9 cellular contexts compared by ENCODE assay signal in genomic region chr19:1864480-1865171, GRCh38. TPM values are rescaled to one million over a fixed set of nuclear protein-coding genes. Genes with fewer than 3 reads are reported as not detected.
DNase-seq lines count a peak whose midpoint lies in the region; ATAC-seq, FAIRE-seq and TF ChIP-seq lines count a peak whose summit lies in the region.
"Had no signal": no experiment of that assay in that cellular context is flagged by ENCODE, and none has a peak within 500 bp of the region (broad histone marks: within the 10 kb centered on the region; RNA-seq: fewer than 3 reads in every experiment).

No MANE protein-coding gene starts in this region.

- no peaks in the 10 kb centered on the region for H3K9me3 ChIP-seq in HUES48 (ENCODE audit: control insufficient read depth, insufficient read depth, low read length)
- H3K9me3 ChIP-seq in kidney (ENCODE audit: control insufficient read depth in 1 of 2, low read length in 2 of 2) = no peaks in the 10 kb centered on the region

- FAIRE-seq in kidney (lab: Jason Lieb, UNC) = no peak
- FAIRE-seq: TTC549 had no signal

- TF ChIP-seq CTCF in BJ (IDR thresholded peaks at IDR 0.05; ENCODE audit: insufficient read depth, low read depth, low read length) (peak; percentile 72), kidney (IDR thresholded peaks at IDR 0.05; ENCODE audit: borderline replicate concordance, extremely low read depth, insufficient read depth) (peak; percentile 76)

- intact Hi-C loops in kidney (cut with DNase I) = no loop called here

- peak overlapping the region; percentile 76 for H3K4me3 Mint-ChIP-seq in T-helper 2 cell treated with Interferon-gamma antibody and Interleukin-4, amounts not matched to agents 5 μg/mL and 100 μg/mL, for 36 hours

- no peaks in the 10 kb centered on the region for H3K27me3 ChIP-seq in BJ (ENCODE audit: control insufficient read depth, insufficient read depth, low read length)
- peaks cover 16% of the 10 kb centered on the region for H3K27me3 ChIP-seq in HUES48 (ENCODE audit: control insufficient read depth, insufficient read depth, low read length)

- CTCF ChIA-PET in BJ (lab: Yijun Ruan, JAX) = interaction anchor here (0.8 to 1.6 kb wide), 7 partner anchors 11 to 41 kb away, joined by 3 to 8 read pairs (median 4); no protein-coding TSS in a partner anchor

- H3K27me3 Mint-ChIP-seq in T-helper 2 cell treated with Interferon-gamma antibody and Interleukin-4, amounts not matched to agents 5 μg/mL and 100 μg/mL, for 36 hours (ENCODE audit: low read depth) = no peaks in the 10 kb centered on the region

- POLR2A ChIA-PET in BJ (lab: Charles Lee) = no interaction called here

- H3K4me1 ChIP-seq in HUES48 (ENCODE audit: control insufficient read depth, insufficient read depth, low read length) (peaks cover 14% of the 10 kb centered on the region; the same call in 1 of the 2 replicates), kidney (ENCODE audit: control insufficient read depth in 1 of 2, insufficient read depth in 1 of 2, low read depth in 1 of 2, low read length in 2 of 2) (peaks cover 2 to 16% of the 10 kb centered on the region in 2 donors)

- H3K27ac Mint-ChIP-seq in T-helper 2 cell treated with Interferon-gamma antibody and Interleukin-4, amounts not matched to agents 5 μg/mL and 100 μg/mL, for 36 hours = peak overlapping the region; percentile 75

- H3K36me3 Mint-ChIP-seq in T-helper 2 cell treated with Interferon-gamma antibody and Interleukin-4, amounts not matched to agents 5 μg/mL and 100 μg/mL, for 36 hours (ENCODE audit: low read depth) = peaks cover 4% of the 10 kb centered on the region

- ATAC-seq in GM18873 (IDR thresholded peaks at IDR 0.05; ENCODE audit: low FRiP score, unreplicated experiment) = peak; percentile 30
- no peak for ATAC-seq in HG02884 (IDR thresholded peaks at IDR 0.05; ENCODE audit: unreplicated experiment)

- H3K27ac ChIP-seq in HUES48 (ENCODE audit: low read depth, low read length) = peak overlapping the region; percentile 98
- H3K27ac ChIP-seq in kidney (ENCODE audit: low read depth in 2 of 2, low read length in 2 of 2) = peak overlapping the region; percentile 74 to 88

- no peaks in the 10 kb centered on the region; the same call in 1 of the 2 replicates for H3K36me3 ChIP-seq in BJ (ENCODE audit: control insufficient read depth, insufficient read depth, low read length)
- no peaks in the 10 kb centered on the region for H3K36me3 ChIP-seq in HUES48 (ENCODE audit: control insufficient read depth, insufficient read depth, low read length)
- no peaks in the 10 kb centered on the region for H3K36me3 ChIP-seq in kidney (ENCODE audit: control insufficient read depth in 1 of 2, insufficient read depth in 2 of 2, low read length in 2 of 2)

- no peaks in the 10 kb centered on the region for H3K9me3 Mint-ChIP-seq in T-helper 2 cell treated with Interferon-gamma antibody and Interleukin-4, amounts not matched to agents 5 μg/mL and 100 μg/mL, for 36 hours

- peak overlapping the region; percentile 94 for H3K9ac ChIP-seq in HUES48 (ENCODE audit: low read depth, low read length)
- peak overlapping the region; percentile 55 to 61 for H3K9ac ChIP-seq in kidney (ENCODE audit: low read length in 2 of 2)

- DNase-seq in BJ (ENCODE audit: low read depth) (no peak), kidney (peak; percentile 92)
- DNase-seq in T-helper 2 cell treated with Interferon-gamma antibody and Interleukin-4, amounts not matched to agents 5 μg/mL and 100 μg/mL, for 36 hours (ENCODE audit: low spot score) = peak; percentile 75
- DNase-seq in central memory CD4-positive, alpha-beta T cell = peak; percentile 31
- DNase-seq in stimulated activated CD4-positive, alpha-beta T cell treated with anti-CD3 and anti-CD28 coated beads, Interleukin-1b, Interleukin-23, amount 100 ng/mL, for 4 hours (ENCODE audit: low read depth in 2 of 2) = peak; percentile 39 to 60

- peaks cover 12% of the 10 kb centered on the region for H3K4me1 Mint-ChIP-seq in T-helper 2 cell treated with Interferon-gamma antibody and Interleukin-4, amounts not matched to agents 5 μg/mL and 100 μg/mL, for 36 hours (ENCODE audit: low read depth)

- H3K4me3 ChIP-seq in BJ (ENCODE audit: low read depth, low read length) = peak overlapping the region; percentile 86
- H3K4me3 ChIP-seq in HUES48 (ENCODE audit: low read depth, low read length) = peak overlapping the region; percentile 71
- peak overlapping the region; percentile 38 to 60 for H3K4me3 ChIP-seq in kidney (ENCODE audit: low read length in 2 of 2)

RNA-seq across cellular contexts. Expression of gene KLF16, which starts 1.2 kb away (rescaled TPM):
- 3.7 and 5.7 TPM in 2 replicates for polyA plus RNA-seq in BJ (2011; rRNA removed)
- 2.3 and 3.2 TPM in 2 replicates for polyA minus RNA-seq in BJ (2011; rRNA and poly(A)+ RNA removed)
- 22.2 TPM for total RNA-seq in kidney
- polyA plus RNA-seq in kidney (ENCODE audit: insufficient read depth, low read depth, low replicate concordance) = 10.4 TPM

RNA-seq across cellular contexts. Expression of gene REXO1, which starts 16.3 kb away (rescaled TPM):
- polyA plus RNA-seq in BJ (2011; rRNA removed) (4.6 and 11.0 TPM in 2 replicates), kidney (ENCODE audit: insufficient read depth, low read depth, low replicate concordance) (12.1 TPM)
- polyA minus RNA-seq in BJ (2011; rRNA and poly(A)+ RNA removed) = 10.8 and 12.1 TPM in 2 replicates
- 36.8 TPM for total RNA-seq in kidney

RNA-seq across cellular contexts. Expression of gene ABHD17A, which starts 20.7 kb away (rescaled TPM):
- polyA plus RNA-seq in BJ (2011; rRNA removed) = 34.3 and 48.8 TPM in 2 replicates
- polyA minus RNA-seq in BJ (2011; rRNA and poly(A)+ RNA removed) = 8.5 and 10.0 TPM in 2 replicates
- 63.8 TPM for total RNA-seq in kidney
- polyA plus RNA-seq in kidney (ENCODE audit: insufficient read depth, low read depth, low replicate concordance) = 65.1 TPM

RNA-seq across cellular contexts. Expression of gene ADAT3, which starts 40.6 kb away (rescaled TPM):
- polyA plus RNA-seq in BJ (2011; rRNA removed) = 0.56 and 0.64 TPM in 2 replicates
- polyA minus RNA-seq in BJ (2011; rRNA and poly(A)+ RNA removed) = 0.36 and 0.66 TPM in 2 replicates
- 10.3 TPM for total RNA-seq in kidney
- polyA plus RNA-seq in kidney (ENCODE audit: insufficient read depth, low read depth, low replicate concordance) = 6.1 TPM

RNA-seq across cellular contexts. Expression of gene SCAMP4, which starts 40.6 kb away (rescaled TPM):
- 6.2 and 13.2 TPM in 2 replicates for polyA plus RNA-seq in BJ (2011; rRNA removed)
- polyA minus RNA-seq in BJ (2011; rRNA and poly(A)+ RNA removed) = 10.5 and 13.8 TPM in 2 replicates
- 90.1 TPM for total RNA-seq in kidney
- polyA plus RNA-seq in kidney (ENCODE audit: insufficient read depth, low read depth, low replicate concordance) = 49.5 TPM
